21 cellular contexts compared by ENCODE assay signal in the genomic region with DNA sequence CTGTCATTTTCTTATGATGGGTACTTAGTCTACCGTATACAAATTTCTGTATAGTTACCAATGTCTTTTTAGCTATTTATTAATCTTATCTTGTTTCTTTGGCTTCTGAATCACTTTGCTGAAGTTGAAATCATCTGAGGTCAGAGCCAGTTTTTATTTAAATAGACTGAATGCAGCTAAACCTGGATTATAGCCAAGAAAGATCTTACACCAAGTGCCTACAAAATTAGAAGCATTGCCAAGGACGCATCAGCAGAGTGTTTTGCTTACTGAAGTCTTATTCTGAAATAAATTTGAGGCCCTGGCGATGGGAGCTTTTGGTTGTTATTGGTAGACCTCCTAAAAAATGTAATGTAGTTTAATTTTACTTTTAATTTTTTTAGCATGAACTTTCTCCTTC.
DNase-seq lines count a peak whose midpoint lies in the region; ATAC-seq and TF ChIP-seq lines count a peak whose summit lies in the region.
"Had no signal": no experiment of that assay in that cellular context is flagged by ENCODE, and none has a peak within 500 bp of the region (broad histone marks: within the 10 kb centered on the region; RNA-seq: fewer than 3 reads in every experiment).

No MANE protein-coding gene starts in this region.

- no peak for TF ChIP-seq CTCF in MCF 10A (IDR thresholded peaks at IDR 0.05; ENCODE audit: unreplicated experiment)
- no peak for TF ChIP-seq CTCF in breast epithelium (IDR thresholded peaks at IDR 0.05)
- TF ChIP-seq CTCF in esophagus muscularis mucosa (IDR thresholded peaks at IDR 0.05), result no peak

- CTCF ChIA-PET in MCF 10A (lab: Yijun Ruan, JAX), result interaction anchor here (0.6 to 1.9 kb wide), 3 partner anchors 16 to 126 kb away, joined by 3 to 7 read pairs (median 3); no protein-coding TSS in a partner anchor

- H3K4me1 ChIP-seq in breast epithelium (no peaks in the 10 kb centered on the region), right cardiac atrium (ENCODE audit: control insufficient read depth, insufficient read depth, low read length) (peaks cover 7% of the 10 kb centered on the region), esophagus muscularis mucosa (no peaks in the 10 kb centered on the region)
- H3K4me1 ChIP-seq: Caco-2, HAP-1 had no signal

- H3K9me3 Mint-ChIP-seq in MCF 10A (ENCODE audit: unreplicated experiment), result no peaks in the 10 kb centered on the region
- H3K9me3 Mint-ChIP-seq: CD8-positive, alpha-beta T cell had no signal

- 30% methylated on average over 3 of the region's 3 CpGs for whole genome bisulfite sequencing in right cardiac atrium
- 50% methylated on average over 3 of the region's 3 CpGs for WGBS in esophagus muscularis mucosa

- no peak overlapping the region for H3K4me3 Mint-ChIP-seq in MCF 10A (ENCODE audit: unreplicated experiment)
- H3K4me3 Mint-ChIP-seq: B cell; CD4-positive, CD25-positive, alpha-beta regulatory T cell; CD8-positive, alpha-beta T cell; HFFc6 had no signal

- peaks cover 13% of the 10 kb centered on the region for H3K4me1 Mint-ChIP-seq in MCF 10A (ENCODE audit: insufficient read depth, unreplicated experiment)
- H3K4me1 Mint-ChIP-seq: B cell had no signal

- peak; percentile 66 for ATAC-seq in left ventricle myocardium superior
- no peak for ATAC-seq in right cardiac atrium
- no peak for ATAC-seq in HG02970 (IDR thresholded peaks at IDR 0.05; ENCODE audit: low FRiP score, unreplicated experiment)
- ATAC-seq: CD8-positive, alpha-beta T cell had no signal

- H3K9me3 ChIP-seq in breast epithelium (no peaks in the 10 kb centered on the region), right cardiac atrium (ENCODE audit: control insufficient read depth, low read length) (no peaks in the 10 kb centered on the region), esophagus muscularis mucosa (no peaks in the 10 kb centered on the region)
- H3K9me3 ChIP-seq: BLaER1, Caco-2, HAP-1 had no signal

- DNase-seq in DMS 273 (lab: John Stamatoyannopoulos, UW; ENCODE audit: unreplicated experiment), result peak; percentile 9
- DNase-seq in DMS 273 treated with DMSO at 0.1 percent for 48 hours (lab: John Stamatoyannopoulos, UW), result no peak
- peak; percentile 15 for DNase-seq in MCF 10A (ENCODE audit: unreplicated experiment)
- no peak for DNase-seq in breast epithelium (ENCODE audit: low spot score in 2 of 2)
- DNase-seq in left ventricle myocardium superior, result no peak
- no peak for DNase-seq in right cardiac atrium
- DNase-seq in esophagus muscularis mucosa (ENCODE audit: extremely low spot score), result no peak
- DNase-seq: Caco-2; CD4-positive, CD25-positive, alpha-beta regulatory T cell; CD8-positive, alpha-beta T cell; DMS53; DMS79 treated with DMSO at 0.1 percent for 48 hours; GF-D8; GOT3; HFFc6 had no signal

- peaks cover 17% of the 10 kb centered on the region for H3K27me3 Mint-ChIP-seq in MCF 10A (ENCODE audit: insufficient read depth, unreplicated experiment)

- intact Hi-C loops in MCF 10A (cut with micrococcal nuclease), result no loop called here
- intact Hi-C loops in breast epithelium (cut with DNase I; ENCODE audit: low total_unique reads), result no loop called here
- intact Hi-C loops in left ventricle myocardium superior (cut with micrococcal nuclease), result no loop called here
- intact Hi-C loops in right cardiac atrium (cut with DNase I), result no loop called here
- intact Hi-C loops in esophagus muscularis mucosa (cut with DNase I), result no loop called here

- no peak for TF ChIP-seq EP300 in esophagus muscularis mucosa (IDR thresholded peaks at IDR 0.05)

- H3K4me3 ChIP-seq in breast epithelium, result no peak overlapping the region
- no peak overlapping the region for H3K4me3 ChIP-seq in right cardiac atrium (ENCODE audit: low read length)
- H3K4me3 ChIP-seq in esophagus muscularis mucosa, result no peak overlapping the region
- H3K4me3 ChIP-seq: BLaER1, HAP-1 had no signal

- no peak overlapping the region for H3K27ac ChIP-seq in breast epithelium
- no peak overlapping the region for H3K27ac ChIP-seq in right cardiac atrium (ENCODE audit: low read length)
- H3K27ac ChIP-seq in esophagus muscularis mucosa (replicated peaks in 1 of 4), result no peak overlapping the region
- H3K27ac ChIP-seq: 22Rv1, BLaER1, C4-2B had no signal

- H3K27ac Mint-ChIP-seq in MCF 10A (ENCODE audit: low read depth, unreplicated experiment), result no peak overlapping the region
- H3K27ac Mint-ChIP-seq: B cell; CD4-positive, CD25-positive, alpha-beta regulatory T cell; CD8-positive, alpha-beta T cell; HFFc6 had no signal

- H3K36me3 ChIP-seq in breast epithelium, result no peaks in the 10 kb centered on the region
- no peaks in the 10 kb centered on the region for H3K36me3 ChIP-seq in esophagus muscularis mucosa
- H3K36me3 ChIP-seq: BLaER1, HAP-1 had no signal

- H3K27me3 ChIP-seq in breast epithelium (no peaks in the 10 kb centered on the region), right cardiac atrium (ENCODE audit: control insufficient read depth, insufficient read depth) (no peaks in the 10 kb centered on the region), esophagus muscularis mucosa (no peaks in the 10 kb centered on the region)
- H3K27me3 ChIP-seq: BLaER1 had no signal

- BruUV-seq in MCF 10A (replicated peaks; lab: Mats Ljungman, UMichigan), result no TSS peak

- POLR2A ChIA-PET in MCF 10A (lab: Yijun Ruan, JAX), result interaction anchor here (0.7 to 2.4 kb wide), 3 partner anchors 11 to 123 kb away, joined by 3 to 6 read pairs (median 3); no protein-coding TSS in a partner anchor

- no peaks in the 10 kb centered on the region for H3K36me3 Mint-ChIP-seq in MCF 10A (ENCODE audit: insufficient read depth, unreplicated experiment)
- H3K36me3 Mint-ChIP-seq: CD4-positive, CD25-positive, alpha-beta regulatory T cell; CD8-positive, alpha-beta T cell had no signal

- TF ChIP-seq POLR2A in breast epithelium (IDR thresholded peaks at IDR 0.05) (no peak), esophagus muscularis mucosa (IDR thresholded peaks at IDR 0.05; ENCODE audit: low read depth) (no peak)

Comparison
In these comparisons a context has a peak if more than half of its experiments do, and no peak if none do; other contexts are left out.
1. DNase-seq: peak in DMS 273 (single experiment) and MCF 10A (single experiment); none in DMS 273 treated with DMSO at 0.1 percent for 48 hours (single experiment), breast epithelium (0 of 2), left ventricle myocardium superior (single experiment), right cardiac atrium (0 of 3) and esophagus muscularis mucosa (single experiment).